In genomic region chr4:121799888-121800501, GRCh38 we compare ENCODE assay signal across 7 cellular contexts. TPM values are rescaled to one million over a fixed set of nuclear protein-coding genes. Genes with fewer than 3 reads are reported as not detected.
DNase-seq lines count a peak whose midpoint lies in the region; ATAC-seq, FAIRE-seq and TF ChIP-seq lines count a peak whose summit lies in the region.

No MANE protein-coding gene starts in this region.

- 83 to 88% methylated on average over 2 of the region's 2 CpGs for WGBS in gastroesophageal sphincter (ENCODE audit: low coverage in 1 of 2), 2 donors

- ATAC-seq in gastroesophageal sphincter (no peak), HG02970 (IDR thresholded peaks at IDR 0.05; ENCODE audit: low FRiP score, unreplicated experiment) (no peak), GM21717 (IDR thresholded peaks at IDR 0.05; ENCODE audit: unreplicated experiment) (no peak), HG03469 (IDR thresholded peaks at IDR 0.05; ENCODE audit: unreplicated experiment) (no peak)

- no peaks in the 10 kb centered on the region for H4K20me1 ChIP-seq in PC-9 (ENCODE audit: insufficient read depth)

- POLR2A ChIA-PET in PC-9 (lab: Charles Lee; ENCODE audit: unreplicated experiment) = interaction anchor here (0.7 kb wide), 1 partner anchor 662 kb away, joined by 3 read pairs; no protein-coding TSS in a partner anchor

- H3K4me3 ChIP-seq in PC-9 = peak overlapping the region; percentile 87; the same call in 1 of the 2 replicates
- no peak overlapping the region for H3K4me3 ChIP-seq in gastroesophageal sphincter
- no peak overlapping the region for H3K4me3 ChIP-seq in skeletal muscle satellite cell (ENCODE audit: low read length)

- no peak for TF ChIP-seq CTCF in PC-9 (conservative IDR thresholded peaks at IDR 0.05)
- no peak for TF ChIP-seq CTCF in gastroesophageal sphincter (IDR thresholded peaks at IDR 0.05)

- TF ChIP-seq EP300 in gastroesophageal sphincter (IDR thresholded peaks at IDR 0.05) = no peak

- no TSS peak for BruUV-seq in PC-9 (replicated peaks; lab: Mats Ljungman, UMichigan)

- peaks cover 19% of the 10 kb centered on the region for H3K79me2 ChIP-seq in PC-9 (ENCODE audit: low read depth)

- H3K4me2 ChIP-seq in PC-9 (peak overlapping the region; percentile 89), skeletal muscle satellite cell (ENCODE audit: low read length) (peak overlapping the region; percentile 88)

- TF ChIP-seq POLR2A in GM12892 (IDR thresholded peaks at IDR 0.05; ENCODE audit: low read depth, low read length) = no peak
- TF ChIP-seq POLR2A in gastroesophageal sphincter (IDR thresholded peaks at IDR 0.05) = no peak

- no peaks in the 10 kb centered on the region for H3F3A ChIP-seq in PC-9 (ENCODE audit: insufficient read depth, low read depth)

- CTCF ChIA-PET in PC-9 (lab: Charles Lee) = no interaction called here

- FAIRE-seq in GM12892 (lab: Jason Lieb, UNC) = peak; percentile 74

- H3K27me3 ChIP-seq in PC-9 (ENCODE audit: insufficient read depth, low read depth) = no peaks in the 10 kb centered on the region
- no peaks in the 10 kb centered on the region for H3K27me3 ChIP-seq in gastroesophageal sphincter
- no peaks in the 10 kb centered on the region for H3K27me3 ChIP-seq in skeletal muscle satellite cell (ENCODE audit: control insufficient read depth, insufficient read depth, low read length)

- intact Hi-C loops in PC-9 (cut with micrococcal nuclease; ENCODE audit: unreplicated experiment) = loop anchor here (5.0 kb wide), 1 partner anchor 103 kb away; the partner anchor contains the start of gene ANXA5

- H3K36me3 ChIP-seq in PC-9 (ENCODE audit: low read depth) (peaks cover 14% of the 10 kb centered on the region; the same call in 1 of the 2 replicates), gastroesophageal sphincter (peaks cover 0 to 26% of the 10 kb centered on the region in 2 donors), skeletal muscle satellite cell (ENCODE audit: insufficient read depth, low read length) (peaks cover 21% of the 10 kb centered on the region)

- H3K9me2 ChIP-seq in PC-9 (ENCODE audit: insufficient read depth) = no peaks in the 10 kb centered on the region

- H3K9ac ChIP-seq in skeletal muscle satellite cell (ENCODE audit: low read depth, low read length) = peak overlapping the region; percentile 95

- peak overlapping the region; percentile 99 for H2AFZ ChIP-seq in PC-9

- H3K9me3 ChIP-seq in PC-9 (ENCODE audit: insufficient read depth, low read depth) (no peaks in the 10 kb centered on the region), gastroesophageal sphincter (no peaks in the 10 kb centered on the region), skeletal muscle satellite cell (replicated peaks; ENCODE audit: low read length) (no peaks in the 10 kb centered on the region)

- DNase-seq in GM12892 (ENCODE audit: insufficient read length) (no peak), PC-9 (no peak)

- H3K4me1 ChIP-seq in PC-9 (replicated peaks; ENCODE audit: insufficient read depth) = peaks cover 18% of the 10 kb centered on the region
- H3K4me1 ChIP-seq in gastroesophageal sphincter = peaks cover 0 to 34% (median 6%) of the 10 kb centered on the region in 3 donors
- H3K4me1 ChIP-seq in skeletal muscle satellite cell (ENCODE audit: control insufficient read depth, insufficient read depth, low read length) = peaks cover 25% of the 10 kb centered on the region

- H3K27ac ChIP-seq in PC-9 = no peak overlapping the region
- peak overlapping the region; percentile 86 to 97 (median 90) for H3K27ac ChIP-seq in gastroesophageal sphincter

RNA-seq across cellular contexts. Expression of gene EXOSC9, which starts 1.1 kb away (rescaled TPM):
- 68.8 TPM for polyA plus RNA-seq in GM12892 (2012; ENCODE audit: missing spikeins)
- total RNA-seq in PC-9 (2021) (23.0 and 29.9 TPM in 2 replicates), gastroesophageal sphincter (10 to 100 TPM; 12.2 to 29.7 (median 23.1) TPM)
- total RNA-seq in skeletal muscle satellite cell (2012; rRNA removed) = 37.4 and 38.3 TPM in 2 replicates

RNA-seq across cellular contexts. Expression of gene CCNA2, which starts 23.7 kb away (rescaled TPM):
- polyA plus RNA-seq in GM12892 (2012; ENCODE audit: missing spikeins) = 35.5 TPM
- total RNA-seq in PC-9 (2021) (61.9 and 70.7 TPM in 2 replicates), gastroesophageal sphincter (1 to 10 TPM in 2 of 4 donors, under 1 TPM in 2; 0.89 to 2.9 (median 1.4) TPM)
- total RNA-seq in skeletal muscle satellite cell (2012; rRNA removed) = 47.9 and 56.1 TPM in 2 replicates

RNA-seq across cellular contexts. Expression of gene SMIM43, which starts 35.0 kb away (rescaled TPM):
- polyA plus RNA-seq in GM12892 (2012; ENCODE audit: missing spikeins) = not detected
- total RNA-seq in PC-9 (2021) (not detected in 2 replicates), gastroesophageal sphincter (1 to 10 TPM in 1 of 4 donors, under 1 TPM in 3; 0.39 to 2.3 (median 0.51) TPM)
- not detected in 2 replicates for total RNA-seq in skeletal muscle satellite cell (2012; rRNA removed)

Comparison
In these comparisons a context has a peak if more than half of its experiments do, and no peak if none do; other contexts are left out.
1. RNA of gene CCNA2, which starts 23.7 kb away (total RNA-seq): 61.9 to 70.7 TPM in PC-9; 0.89 to 2.9 TPM in gastroesophageal sphincter; every median in the first group is over 10 times any median in the second.